Comparison of ENCODE assay signal across 11 cellular contexts in genomic region chr20:25532015-25532751, GRCh38. TPM values are rescaled to one million over a fixed set of nuclear protein-coding genes. Genes with fewer than 3 reads are reported as not detected.
DNase-seq lines count a peak whose midpoint lies in the region; ATAC-seq and TF ChIP-seq lines count a peak whose summit lies in the region.
"Had no signal": no experiment of that assay in that cellular context is flagged by ENCODE, and none has a peak within 500 bp of the region (broad histone marks: within the 10 kb centered on the region; RNA-seq: fewer than 3 reads in every experiment).

No MANE protein-coding gene starts in this region.

- no peak overlapping the region for H4K8ac ChIP-seq in trophoblast cell (ENCODE audit: low read depth, low read length)

- H2AK5ac ChIP-seq in trophoblast cell (ENCODE audit: low read length): no peak overlapping the region

- H3K4me3 ChIP-seq in GM06990 (replicated peaks; ENCODE audit: low read depth, low read length): no peak overlapping the region
- no peak overlapping the region for H3K4me3 ChIP-seq in trophoblast cell (ENCODE audit: low read depth, low read length)

- no peak overlapping the region for H2AFZ ChIP-seq in trophoblast cell (ENCODE audit: insufficient read depth, low read length, poor library complexity)

- WGBS in trophoblast cell (ENCODE audit: extremely low coverage, insufficient coverage, insufficient read length): no CpG with 5 or more reads among the region's 12 CpGs

- no peak overlapping the region for H3K27ac ChIP-seq in trophoblast cell (ENCODE audit: low read depth, low read length)

- no peak overlapping the region for H3K14ac ChIP-seq in trophoblast cell (ENCODE audit: low read length)

- no peak overlapping the region for H3K9ac ChIP-seq in trophoblast cell (ENCODE audit: low read length)

- peaks cover 3% of the 10 kb centered on the region for H3K9me3 ChIP-seq in trophoblast cell (ENCODE audit: insufficient read depth, low read depth, low read length)

- H2BK5ac ChIP-seq in trophoblast cell (ENCODE audit: low read depth, low read length, poor library complexity): no peak overlapping the region

- no peak overlapping the region for H2BK12ac ChIP-seq in trophoblast cell (ENCODE audit: low read length)

- no peak overlapping the region for H4K12ac ChIP-seq in trophoblast cell (ENCODE audit: low read depth, low read length)

- H3K23ac ChIP-seq in trophoblast cell (ENCODE audit: low read length): no peak overlapping the region

- no peak overlapping the region for H2BK120ac ChIP-seq in trophoblast cell (ENCODE audit: insufficient read depth, low read length, poor library complexity)

- H3K4ac ChIP-seq in trophoblast cell (ENCODE audit: low read depth, low read length): no peak overlapping the region

- H3K4me1 ChIP-seq in trophoblast cell (ENCODE audit: control insufficient read depth in 1 of 2, insufficient read depth in 2 of 2, low read length in 2 of 2): peaks cover 3 to 4% of the 10 kb centered on the region in 2 experiments

- no peaks in the 10 kb centered on the region for H3K36me3 ChIP-seq in GM06990 (ENCODE audit: control insufficient read depth, insufficient read depth, low read length)
- peaks cover 3 to 4% of the 10 kb centered on the region in 2 experiments for H3K36me3 ChIP-seq in trophoblast cell (ENCODE audit: control insufficient read depth in 1 of 2, insufficient read depth in 2 of 2, low read length in 2 of 2)

- no peaks in the 10 kb centered on the region for H3K79me1 ChIP-seq in trophoblast cell (ENCODE audit: low read length)

- intact Hi-C loops in left cardiac atrium (cut with DNase I): no loop called here

- no peak for DNase-seq in GM06990 (ENCODE audit: extremely low read depth, insufficient read length)
- DNase-seq in anterior cingulate cortex (lab: John Stamatoyannopoulos, UW): peak in 37 of 58 donors; percentile 8 to 76 (median 42)
- no peak for DNase-seq in left cardiac atrium
- DNase-seq in trophoblast cell: peak; percentile 58 to 77
- no peak for DNase-seq in NCI-H146 treated with DMSO at 0.1 percent for 48 hours (lab: John Stamatoyannopoulos, UW; ENCODE audit: unreplicated experiment)
- no peak for DNase-seq in germinal center (ENCODE audit: low spot score)
- DNase-seq: activated CD8-positive, alpha-beta T cell treated with anti-CD3 and anti-CD28 coated beads for 36 hours; NCI-H524 treated with DMSO at 0.1 percent for 48 hours; T-cell had no signal

- no peak overlapping the region for H4K91ac ChIP-seq in trophoblast cell (ENCODE audit: low read depth, low read length)

- no peak overlapping the region for H3K18ac ChIP-seq in trophoblast cell (ENCODE audit: low read length)

- peak; percentile 70 to 81 for ATAC-seq in left cardiac atrium
- ATAC-seq in GM19324 (IDR thresholded peaks at IDR 0.05; ENCODE audit: low FRiP score, unreplicated experiment): no peak
- ATAC-seq in HG02885 (IDR thresholded peaks at IDR 0.05; ENCODE audit: poor library complexity, unreplicated experiment): no peak
- ATAC-seq: activated CD8-positive, alpha-beta T cell treated with anti-CD3 and anti-CD28 coated beads for 36 hours; T-cell had no signal

- H3K4me2 ChIP-seq in trophoblast cell (ENCODE audit: low read length): no peak overlapping the region

- no peaks in the 10 kb centered on the region for H3K79me2 ChIP-seq in trophoblast cell (ENCODE audit: control insufficient read depth, insufficient read depth, low read length, poor library complexity)

- TF ChIP-seq CTCF in GM06990 (IDR thresholded peaks at IDR 0.05; ENCODE audit: insufficient read depth, low read length, poor library complexity, severe bottlenecking): peak; percentile 7

- H3K27me3 ChIP-seq in GM06990 (replicated peaks; ENCODE audit: control insufficient read depth, insufficient read depth, low read length) (no peaks in the 10 kb centered on the region), trophoblast cell (ENCODE audit: insufficient read depth, low read length) (no peaks in the 10 kb centered on the region)

RNA-seq across cellular contexts. Expression of gene NINL, which starts 53.1 kb away (rescaled TPM):
- 1 to 10 TPM; 3.8 to 5.1 TPM for total RNA-seq in left cardiac atrium
- polyA plus RNA-seq in trophoblast cell (2013): 11.3 TPM in 2 replicates

Comparison
In these comparisons a context has a peak if more than half of its experiments do, and no peak if none do; other contexts are left out.
1. DNase-seq: peak in anterior cingulate cortex (37 of 58) and trophoblast cell (2 of 2); none in GM06990 (single experiment), left cardiac atrium (single experiment), NCI-H146 treated with DMSO at 0.1 percent for 48 hours (single experiment) and germinal center (single experiment).
2. ATAC-seq: peak in left cardiac atrium (2 of 2); none in GM19324 (single experiment) and HG02885 (single experiment).